In genomic region chr3:60140160-60140559, GRCh38 we compare ENCODE assay signal across 26 cellular contexts.
"Had no signal": no experiment of that assay in that cellular context is flagged by ENCODE, and none has a peak within 500 bp of the region (broad histone marks: within the 10 kb centered on the region; RNA-seq: fewer than 3 reads in every experiment).

No MANE protein-coding gene starts in this region.

- H3K27me3 ChIP-seq: esophagus squamous epithelium, heart right ventricle, sigmoid colon, tibial nerve, upper lobe of left lung had no signal

- H3K9me3 Mint-ChIP-seq: immature natural killer cell; naive thymus-derived CD8-positive, alpha-beta T cell; nephron progenitor cell had no signal

- H3K27ac Mint-ChIP-seq: immature natural killer cell; naive thymus-derived CD8-positive, alpha-beta T cell; nephron progenitor cell; stimulated activated effector memory CD8-positive, alpha-beta T cell treated with anti-CD3 and anti-CD28 coated beads, Interleukin-12 subunit alpha, Interleukin-12 subunit beta, amount 100 ng/mL, for 72 hours had no signal

- H3K27me3 Mint-ChIP-seq: naive thymus-derived CD8-positive, alpha-beta T cell had no signal

- H3K4me3 ChIP-seq: coronary artery, esophagus squamous epithelium, heart right ventricle, lower lobe of right lung, psoas muscle, sigmoid colon, thoracic aorta, tibial nerve, upper lobe of left lung had no signal

- H3K36me3 Mint-ChIP-seq: immature natural killer cell; naive thymus-derived CD8-positive, alpha-beta T cell; stimulated activated effector memory CD8-positive, alpha-beta T cell treated with anti-CD3 and anti-CD28 coated beads, Interleukin-12 subunit alpha, Interleukin-12 subunit beta, amount 100 ng/mL, for 72 hours had no signal

- H3K36me3 ChIP-seq: esophagus squamous epithelium, heart right ventricle, lower lobe of right lung, sigmoid colon, thoracic aorta, tibial nerve, upper lobe of left lung had no signal

- DNase-seq: dermis blood vessel endothelial cell; effector memory CD4-positive, alpha-beta T cell; esophagus squamous epithelium; foreskin melanocyte; glutamatergic neuron; heart right ventricle; hippocampal formation; immature natural killer cell; islet precursor cell; kidney glomerular epithelial cell; left colon; left ventricle myocardium superior; lower lobe of right lung; naive thymus-derived CD8-positive, alpha-beta T cell; nephron progenitor cell; nucleus accumbens; psoas muscle; right cardiac atrium; sigmoid colon; stimulated activated CD4-positive, alpha-beta T cell treated with anti-CD3 and anti-CD28 coated beads, Interleukin-4, amount 100 ng/mL, for 24 hours; stimulated activated naive CD4-positive, alpha-beta T cell treated with Interleukin-2 at 50 U/mL for 16 hours; upper lobe of left lung had no signal

- H3K4me3 Mint-ChIP-seq: immature natural killer cell; naive thymus-derived CD8-positive, alpha-beta T cell; nephron progenitor cell; stimulated activated effector memory CD8-positive, alpha-beta T cell treated with anti-CD3 and anti-CD28 coated beads, Interleukin-12 subunit alpha, Interleukin-12 subunit beta, amount 100 ng/mL, for 72 hours had no signal

- H3K27ac ChIP-seq: coronary artery, esophagus squamous epithelium, heart right ventricle, lower lobe of right lung, psoas muscle, sigmoid colon, thoracic aorta, tibial nerve, upper lobe of left lung had no signal

- ATAC-seq: heart right ventricle; left colon; left ventricle myocardium superior; lower lobe of right lung; naive thymus-derived CD8-positive, alpha-beta T cell; psoas muscle; right cardiac atrium; stimulated activated effector memory CD8-positive, alpha-beta T cell treated with anti-CD3 and anti-CD28 coated beads, Interleukin-12 subunit alpha, Interleukin-12 subunit beta, amount 100 ng/mL, for 72 hours had no signal

- H3K4me1 Mint-ChIP-seq: stimulated activated effector memory CD8-positive, alpha-beta T cell treated with anti-CD3 and anti-CD28 coated beads, Interleukin-12 subunit alpha, Interleukin-12 subunit beta, amount 100 ng/mL, for 72 hours had no signal

- H3K9me3 ChIP-seq: esophagus squamous epithelium, heart right ventricle, lower lobe of right lung, psoas muscle, sigmoid colon, thoracic aorta, tibial nerve, upper lobe of left lung had no signal

- H3K4me1 ChIP-seq: esophagus squamous epithelium, lower lobe of right lung, psoas muscle, sigmoid colon, tibial nerve, upper lobe of left lung had no signal
